In the genomic region with DNA sequence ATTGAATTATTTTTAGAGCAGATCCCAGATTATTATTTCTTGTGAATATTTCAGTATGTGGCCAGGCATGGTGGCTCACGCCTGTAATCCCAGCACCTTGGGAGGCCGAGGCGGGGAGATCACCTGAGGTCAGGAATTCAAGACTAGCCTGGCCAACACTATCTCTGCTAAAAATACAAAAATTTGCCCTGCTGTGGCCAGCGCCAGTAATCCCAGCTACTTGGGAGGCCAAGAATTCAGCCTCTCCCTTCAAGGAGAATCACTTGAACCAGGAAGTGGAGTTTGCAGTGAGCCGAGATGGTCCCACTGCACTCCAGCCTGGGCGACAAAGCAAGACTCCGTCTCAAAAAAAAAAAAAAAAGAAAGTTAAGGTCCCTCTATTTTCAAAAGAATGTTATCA, we compare ENCODE assay signal across 22 cellular contexts. TPM values are rescaled to one million over a fixed set of nuclear protein-coding genes. Genes with fewer than 3 reads are reported as not detected.
DNase-seq lines count a peak whose midpoint lies in the region; ATAC-seq, FAIRE-seq and TF ChIP-seq lines count a peak whose summit lies in the region.
"Had no signal": no experiment of that assay in that cellular context is flagged by ENCODE, and none has a peak within 500 bp of the region (broad histone marks: within the 10 kb centered on the region; RNA-seq: fewer than 3 reads in every experiment).

No MANE protein-coding gene starts in this region.

- H3K79me1 ChIP-seq in H1 (ENCODE audit: low read depth, low read length) = no peaks in the 10 kb centered on the region

- POLR2A ChIA-PET in H1 (lab: Charles Lee; ENCODE audit: partially characterized antibody) = no interaction called here

- intact Hi-C loops in gastrocnemius medialis (cut with DNase I; ENCODE audit: low total_unique reads) (no loop called here), sigmoid colon (cut with DNase I) (no loop called here)

- no peak overlapping the region for H2BK5ac ChIP-seq in H1 (ENCODE audit: low read depth, low read length)

- H3K4me2 ChIP-seq in Loucy (ENCODE audit: low read depth, low read length, poor library complexity, severe bottlenecking) (peak overlapping the region; percentile 93), H1 (ENCODE audit: insufficient read depth in 1 of 2, low read depth in 2 of 2, low read length in 2 of 2) (no peak overlapping the region), GM23248 (ENCODE audit: unreplicated experiment) (no peak overlapping the region)

- no peak overlapping the region for H2BK15ac ChIP-seq in H1 (ENCODE audit: low read length)

- H3K4me3 ChIP-seq in Loucy (ENCODE audit: low read length, poor library complexity, severe bottlenecking) (peak overlapping the region; percentile 47), H1 (ENCODE audit: extremely low read depth in 1 of 4, insufficient read depth in 2 of 4, low read depth in 3 of 4, low read length in 4 of 4) (no peak overlapping the region), gastrocnemius medialis (peak overlapping the region; percentile 22 to 99 (median 86)), sigmoid colon (no peak overlapping the region), GM23248 (no peak overlapping the region)
- H3K4me3 ChIP-seq: cardiac muscle cell had no signal

- H3K23me2 ChIP-seq in H1 (ENCODE audit: low read depth, low read length) = peaks cover 6% of the 10 kb centered on the region

- no peak overlapping the region for H3K18ac ChIP-seq in H1 (ENCODE audit: extremely low read depth, low read length)

- H3K36me3 ChIP-seq in Loucy (ENCODE audit: insufficient read depth, low read length) = no peaks in the 10 kb centered on the region
- no peaks in the 10 kb centered on the region for H3K36me3 ChIP-seq in H1 (ENCODE audit: control insufficient read depth in 2 of 4, insufficient read depth in 4 of 4, low read length in 3 of 4)
- no peaks in the 10 kb centered on the region for H3K36me3 ChIP-seq in gastrocnemius medialis
- no peaks in the 10 kb centered on the region for H3K36me3 ChIP-seq in sigmoid colon
- H3K36me3 ChIP-seq in GM23248 (ENCODE audit: low read depth) = no peaks in the 10 kb centered on the region
- H3K36me3 ChIP-seq: cardiac muscle cell had no signal

- peaks cover 82% of the 10 kb centered on the region for H3K79me2 ChIP-seq in Loucy (ENCODE audit: insufficient read depth, low read length)
- H3K79me2 ChIP-seq in H1 (ENCODE audit: control insufficient read depth in 1 of 2, insufficient read depth in 2 of 2, low read length in 2 of 2) = peaks cover 0 to 41% of the 10 kb centered on the region in 2 experiments; a peak in 3 of 4 replicates
- peaks cover 88% of the 10 kb centered on the region for H3K79me2 ChIP-seq in GM23248 (ENCODE audit: insufficient read depth)

- H3K9ac ChIP-seq in Loucy (ENCODE audit: low read depth, low read length, poor library complexity, severe bottlenecking) = peak overlapping the region; percentile 48
- no peak overlapping the region for H3K9ac ChIP-seq in H1 (replicated peaks in 1 of 4; ENCODE audit: extremely low read depth in 1 of 4, low read depth in 3 of 4, low read length in 3 of 4)
- H3K9ac ChIP-seq in GM23248 = no peak overlapping the region

- H2BK12ac ChIP-seq in H1 (ENCODE audit: low read depth, low read length) = no peak overlapping the region

- H3K23ac ChIP-seq in H1 (ENCODE audit: insufficient read length) = no peak overlapping the region

- TF ChIP-seq EP300 in H1 (IDR thresholded peaks at IDR 0.05; ENCODE audit: borderline replicate concordance in 1 of 2, low read depth in 2 of 2, low read length in 2 of 2) = no peak
- TF ChIP-seq EP300 in sigmoid colon (IDR thresholded peaks at IDR 0.05) = no peak

- no peak for TF ChIP-seq CTCF in Loucy (conservative IDR thresholded peaks at IDR 0.05; ENCODE audit: low read length)
- TF ChIP-seq CTCF in H1 (IDR thresholded peaks at IDR 0.05; ENCODE audit: control extremely low read depth in 1 of 3, insufficient read depth in 1 of 3, low read depth in 1 of 3, low read length in 3 of 3) = no peak
- TF ChIP-seq CTCF in gastrocnemius medialis (IDR thresholded peaks at IDR 0.05 in 4 of 5, conservative IDR thresholded peaks at IDR 0.05 in 1 of 5) = no peak
- TF ChIP-seq CTCF in sigmoid colon (IDR thresholded peaks at IDR 0.05) = no peak

- H4K20me1 ChIP-seq in Loucy (ENCODE audit: insufficient read depth, low read length, poor library complexity, severe bottlenecking) (peaks cover 3% of the 10 kb centered on the region), H1 (replicated peaks in 1 of 2; ENCODE audit: control insufficient read depth in 1 of 2, insufficient read depth in 2 of 2, low read length in 2 of 2) (no peaks in the 10 kb centered on the region), GM23248 (ENCODE audit: insufficient read depth) (no peaks in the 10 kb centered on the region)

- H2BK20ac ChIP-seq in H1 (ENCODE audit: low read length) = no peak overlapping the region

- no peaks in the 10 kb centered on the region for H3K9me2 ChIP-seq in Loucy (replicated peaks; ENCODE audit: low read depth, low read length)
- H3K9me2 ChIP-seq in GM23248 (ENCODE audit: insufficient read depth) = no peaks in the 10 kb centered on the region

- no peak overlapping the region for H4K91ac ChIP-seq in H1 (replicated peaks; ENCODE audit: insufficient read length, low read length)

- H4K8ac ChIP-seq in H1 (ENCODE audit: extremely low read depth, insufficient read depth, low read length) = no peak overlapping the region

- DNase-seq in H1 (ENCODE audit: low read depth in 1 of 2, low spot score in 2 of 2) (peak in 1 of 2 experiments; percentile 19), gastrocnemius medialis (no peak), C1 segment of cervical spinal cord (lab: John Stamatoyannopoulos, UW) (no peak), sigmoid colon (no peak), NCI-H187 treated with DMSO at 0.1 percent for 48 hours (lab: John Stamatoyannopoulos, UW) (no peak), GM23248 (no peak)
- DNase-seq: activated CD4-positive, alpha-beta T cell treated with anti-CD3 and anti-CD28 coated beads, Interleukin-2, amount 10 ng/mL, durations not matched to agents 24 days and 14 days; activated naive CD4-positive, alpha-beta T cell treated with anti-CD3 and anti-CD28 coated beads, Interleukin-2, amount 10 ng/mL, durations not matched to agents 7 days and 5 days; activated T-cell treated with anti-CD3 and anti-CD28 coated beads, Interleukin-2, amount 50 U/mL, for 72 hours; amygdala; HFFc6; NCI-H526 treated with DMSO at 0.1 percent for 48 hours; occipital lobe; stimulated activated CD4-positive, alpha-beta T cell treated with anti-CD3 and anti-CD28 coated beads, Interleukin-12 subunit alpha, Interleukin-12 subunit beta, amount 100 ng/mL, for 4 hours; stimulated activated CD4-positive, alpha-beta T cell treated with anti-CD3 and anti-CD28 coated beads, Interleukin-4, amount 100 ng/mL, for 4 hours; stimulated activated naive CD4-positive, alpha-beta T cell treated with Interleukin-2 at 50 U/mL for 16 hours had no signal

- in situ Hi-C loops in gastrocnemius medialis (cut with MboI; ENCODE audit: low sequenced_read_pairs in 4 of 4) = loop anchor here in 1 of 4 donors (10.0 kb wide), 1 partner anchor 154 kb away; no protein-coding TSS in a partner anchor
- in situ Hi-C loops in GM23248 (cut with MboI) = no loop called here

- no peak for TF ChIP-seq RAD21 in H1 (IDR thresholded peaks at IDR 0.05 in 1 of 2, conservative IDR thresholded peaks at IDR 0.05 in 1 of 2; ENCODE audit: low read depth in 2 of 2, low read length in 2 of 2)

- no peak overlapping the region for H2AK5ac ChIP-seq in H1 (ENCODE audit: low read depth, low read length)

- FAIRE-seq in G401.6 (lab: Jason Lieb, UNC) (peak; percentile 83), H1 (lab: Jason Lieb, UNC) (no peak)
- FAIRE-seq: D721Med, endothelial cell of umbilical vein had no signal

- H2BK120ac ChIP-seq in H1 (replicated peaks; ENCODE audit: low read depth, low read length) = no peak overlapping the region

- H3K4me1 ChIP-seq in Loucy (ENCODE audit: insufficient read depth, low read length, poor library complexity, severe bottlenecking) (peaks cover 73% of the 10 kb centered on the region), H1 (replicated peaks in 1 of 4; ENCODE audit: control insufficient read depth in 3 of 4, insufficient read depth in 4 of 4, low read length in 3 of 4) (peaks cover 0 to 5% (median 2%) of the 10 kb centered on the region in 4 experiments; a peak in 2 of 7 replicates), gastrocnemius medialis (peaks cover 53 to 79% of the 10 kb centered on the region in 2 donors), sigmoid colon (peaks cover 0 to 83% (median 66%) of the 10 kb centered on the region in 4 donors), GM23248 (ENCODE audit: insufficient read depth) (peaks cover 30% of the 10 kb centered on the region)

- CTCF ChIA-PET in H1 (lab: Charles Lee; ENCODE audit: partially characterized antibody) = interaction anchor here (0.7 to 1.1 kb wide), 5 partner anchors 9 to 148 kb away, joined by 3 to 5 read pairs (median 3); no protein-coding TSS in a partner anchor

- no peak for ATAC-seq in gastrocnemius medialis
- ATAC-seq: activated T-cell treated with anti-CD3 and anti-CD28 coated beads, Interleukin-2, amount 50 U/mL, for 72 hours; SK-N-SH treated with all-trans-retinoic acid at 6 μM for 48 hours had no signal

- no peak overlapping the region for H4K5ac ChIP-seq in H1 (ENCODE audit: insufficient read length, low read depth, low read length)

- 79% methylated on average over 7 of the region's 7 CpGs; no CpG with 5 or more reads in 1 of the 2 experiments for WGBS in H1 (ENCODE audit: extremely low coverage in 1 of 2, insufficient coverage in 1 of 2, insufficient read length in 1 of 2, insufficient replicate concordance in 2 of 2, low coverage in 1 of 2, low lambda C conversion rate in 2 of 2, missing lambda C conversion rate in 1 of 2), 2 experiments
- 85 to 96% methylated on average over 7 of the region's 7 CpGs for WGBS in sigmoid colon, 2 donors
- WGBS in GM23248 (ENCODE audit: low coverage in 1 of 2, low lambda C conversion rate in 2 of 2, missing lambda C conversion rate in 2 of 2), 2 experiments = 96% methylated on average over 7 of the region's 7 CpGs

- no peak overlapping the region for H3K56ac ChIP-seq in H1 (replicated peaks; ENCODE audit: insufficient read length, low read depth, low read length)

- H3K9me3 ChIP-seq in Loucy (ENCODE audit: insufficient read depth, low read depth, low read length) (no peaks in the 10 kb centered on the region), H1 (ENCODE audit: insufficient read depth in 2 of 2, low read depth in 1 of 2, low read length in 1 of 2) (no peaks in the 10 kb centered on the region), gastrocnemius medialis (no peaks in the 10 kb centered on the region), sigmoid colon (no peaks in the 10 kb centered on the region), GM23248 (ENCODE audit: low read depth) (no peaks in the 10 kb centered on the region)

- H3K27ac ChIP-seq in H1 (ENCODE audit: low read depth, low read length) = no peak overlapping the region
- H3K27ac ChIP-seq in gastrocnemius medialis = peak overlapping the region; percentile 94 to 99 (median 99)
- H3K27ac ChIP-seq in sigmoid colon = peak overlapping the region in 2 of 4 donors; percentile 51 to 55
- no peak overlapping the region for H3K27ac ChIP-seq in GM23248
- H3K27ac ChIP-seq: cardiac muscle cell had no signal

- H2AFZ ChIP-seq in Loucy (ENCODE audit: low read length) (no peak overlapping the region), H1 (ENCODE audit: low read length) (no peak overlapping the region), GM23248 (no peak overlapping the region)

- H3K4ac ChIP-seq in H1 (replicated peaks; ENCODE audit: insufficient read length, low read depth, low read length) = no peak overlapping the region

- no peak overlapping the region for H3K14ac ChIP-seq in H1 (ENCODE audit: insufficient read length)

- H3F3A ChIP-seq in Loucy (ENCODE audit: low read depth) (0 out of 2 replicates have a peak, but pooled peaks cover 2% of the 10 kb centered on the region), GM23248 (ENCODE audit: insufficient read depth) (peaks cover 18% of the 10 kb centered on the region)

- TF ChIP-seq POLR2A in H1 (IDR thresholded peaks at IDR 0.05; ENCODE audit: control extremely low read depth in 1 of 2, low read depth in 2 of 2, low read length in 2 of 2) (no peak), gastrocnemius medialis (IDR thresholded peaks at IDR 0.05) (no peak), sigmoid colon (IDR thresholded peaks at IDR 0.05) (no peak)

- no peaks in the 10 kb centered on the region for H3K27me3 ChIP-seq in Loucy (ENCODE audit: insufficient read depth, low read length, poor library complexity, severe bottlenecking)
- H3K27me3 ChIP-seq in H1 (replicated peaks in 1 of 4; ENCODE audit: control insufficient read depth in 3 of 4, extremely low read depth in 1 of 4, insufficient read depth in 3 of 4, low read length in 3 of 4) = no peaks in the 10 kb centered on the region
- no peaks in the 10 kb centered on the region for H3K27me3 ChIP-seq in gastrocnemius medialis
- H3K27me3 ChIP-seq in sigmoid colon = no peaks in the 10 kb centered on the region
- no peaks in the 10 kb centered on the region for H3K27me3 ChIP-seq in GM23248 (replicated peaks; ENCODE audit: insufficient read depth)
- H3K27me3 ChIP-seq: cardiac muscle cell had no signal

RNA-seq across cellular contexts. Expression of gene OSBPL9, which starts 4.3 kb away (rescaled TPM):
- 62.3 and 71.6 TPM in 2 replicates for total RNA-seq in H1 (2021; fragmentation: NEBNext Ultra II Directional; extraction: Animal tissue kit (Norgen Biotek cat#: 25700))
- polyA plus RNA-seq in H1 (2011; rRNA removed) = 40.5 and 58.2 TPM in 2 replicates
- polyA plus RNA-seq in H1 (2011; cell fraction: cytosol; rRNA removed) = 46.1 TPM
- polyA plus RNA-seq in H1 (2011; cell fraction: nucleus; rRNA removed) = 63.8 TPM
- 41.1 to 64.3 TPM (median 51.2 TPM) in 4 replicates for polyA plus RNA-seq in H1 (2012, experiment 1 of 2)
- polyA plus RNA-seq in H1 (2012, experiment 2 of 2) = 3.8 TPM
- 52.9 TPM for polyA plus RNA-seq in H1 (2013, experiment 1 of 2)
- 54.7 TPM for polyA plus RNA-seq in H1 (2013, experiment 2 of 2)
- 140 and 178 TPM in 2 replicates for polyA minus RNA-seq in H1 (2011; rRNA and poly(A)+ RNA removed)
- 62.7 TPM for polyA minus RNA-seq in H1 (2011; cell fraction: cytosol; rRNA and poly(A)+ RNA removed)
- polyA minus RNA-seq in H1 (2011; cell fraction: nucleus; rRNA and poly(A)+ RNA removed) = 120 TPM
- total RNA-seq in gastrocnemius medialis = 100 to 1,000 TPM in 3 of 4 donors, 10 to 100 TPM in 1; 65.8 to 206 (median 136) TPM
- total RNA-seq in sigmoid colon = 10 to 100 TPM; 49.7 to 81.5 (median 71.9) TPM
- polyA plus RNA-seq in sigmoid colon = 10 to 100 TPM; 31.8 to 34.9 (median 32.2) TPM
- total RNA-seq in GM23248 (2014; rRNA removed; shearing (Covaris generic)) = 37.0 and 53.6 TPM in 2 replicates
- polyA plus RNA-seq in GM23248 (2016; fragmentation: Nextera tagmentation; extraction: Ambion mirVana) = 32.2 and 33.0 TPM in 2 replicates

Comparison
In these comparisons a context has a peak if more than half of its experiments do, and no peak if none do; other contexts are left out.
1. H3K4me3 ChIP-seq: peak in Loucy (single experiment) and gastrocnemius medialis (4 of 4); none in H1 (0 of 4), sigmoid colon (0 of 4) and GM23248 (single experiment).
2. H3K27ac ChIP-seq: peak in gastrocnemius medialis (4 of 4); none in H1 (single experiment) and GM23248 (single experiment).